ENCODE assay signal across 8 cellular contexts in the genomic region with DNA sequence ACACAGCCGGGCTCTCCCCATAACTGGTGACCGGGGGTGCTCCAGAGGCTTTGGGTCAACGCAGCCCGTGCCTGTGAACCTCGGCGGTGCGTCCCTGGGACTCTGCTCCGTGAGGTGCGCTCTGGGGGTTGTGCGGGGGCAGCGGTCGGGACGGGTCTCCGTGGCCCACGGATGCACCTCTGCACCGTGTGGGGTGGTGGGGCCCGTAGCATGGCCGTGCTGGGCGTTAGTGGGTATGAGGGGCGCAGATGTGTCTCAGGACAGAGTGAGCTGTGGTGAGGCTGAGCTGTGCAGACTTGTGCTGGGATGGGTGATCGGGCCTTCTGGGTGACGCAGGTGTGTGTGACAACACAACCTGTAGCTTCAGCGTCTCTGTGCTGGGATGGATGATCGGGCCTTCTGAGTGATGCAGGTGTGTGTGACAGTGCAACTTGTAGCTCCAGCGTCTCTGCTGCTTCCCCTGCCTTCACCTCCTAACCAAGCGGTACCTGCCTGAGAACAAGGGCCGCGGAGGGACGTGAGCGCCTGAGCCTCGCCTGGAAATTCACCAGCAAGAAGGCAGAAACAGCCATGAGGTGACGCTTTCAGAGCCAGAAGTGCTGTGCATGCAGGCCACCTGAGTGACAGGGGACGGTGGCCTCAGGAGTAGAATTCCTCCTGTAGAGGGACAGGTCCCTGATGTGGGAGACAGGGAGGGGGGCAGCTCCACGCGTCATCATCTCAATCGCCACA. TPM values are rescaled to one million over a fixed set of nuclear protein-coding genes. Genes with fewer than 3 reads are reported as not detected.
A peak's percentile ranks its signal among the peaks of the same experiment; 100 is the strongest.
DNase-seq lines count a peak whose midpoint lies in the region; TF ChIP-seq lines count a peak whose summit lies in the region.

No MANE protein-coding gene starts in this region.

- peak overlapping the region; percentile 95 for H3K27ac Mint-ChIP-seq in activated CD4-positive, alpha-beta T cell treated with anti-CD3 and anti-CD28 coated beads, Interleukin-2, amount 10 ng/mL, durations not matched to agents 7 days and 5 days

- H3K4me3 Mint-ChIP-seq in activated CD4-positive, alpha-beta T cell treated with anti-CD3 and anti-CD28 coated beads, Interleukin-2, amount 10 ng/mL, durations not matched to agents 7 days and 5 days, result peak overlapping the region; percentile 86

- peaks cover 17% of the 10 kb centered on the region for H3K4me1 Mint-ChIP-seq in activated CD4-positive, alpha-beta T cell treated with anti-CD3 and anti-CD28 coated beads, Interleukin-2, amount 10 ng/mL, durations not matched to agents 7 days and 5 days

- H3F3A ChIP-seq in neural cell (ENCODE audit: insufficient read depth, low read length, poor library complexity, severe bottlenecking), result no peaks in the 10 kb centered on the region

- H3K4me1 ChIP-seq in Peyer's patch, result no peaks in the 10 kb centered on the region

- no peaks in the 10 kb centered on the region for H3K9me2 ChIP-seq in neural cell (ENCODE audit: insufficient read depth, low read length)

- TF ChIP-seq CTCF in Peyer's patch (IDR thresholded peaks at IDR 0.05), result no peak
- TF ChIP-seq CTCF in epithelial cell of esophagus (IDR thresholded peaks at IDR 0.05; ENCODE audit: insufficient read depth, low read depth, low read length, missing control alignments), result no peak
- TF ChIP-seq CTCF in neural cell (IDR thresholded peaks at IDR 0.05; ENCODE audit: poor library complexity, severe bottlenecking), result no peak
- TF ChIP-seq CTCF in GM20000 (IDR thresholded peaks at IDR 0.05; ENCODE audit: extremely low read depth, missing control alignments), result no peak

- H2AFZ ChIP-seq in neural cell (ENCODE audit: low read depth, low read length), result peak overlapping the region; percentile 56

- no peak for TF ChIP-seq EP300 in neural cell (conservative IDR thresholded peaks at IDR 0.05; ENCODE audit: poor library complexity, severe bottlenecking)

- CTCF ChIA-PET in activated CD4-positive, alpha-beta T cell treated with anti-CD3 and anti-CD28 coated beads, Interleukin-2, amount 10 ng/mL, durations not matched to agents 7 days and 5 days (lab: Charles Lee), result no interaction called here

- H3K4me3 ChIP-seq in Peyer's patch (peak overlapping the region; percentile 63 to 76 (median 72)), epithelial cell of esophagus (ENCODE audit: low read length) (peak overlapping the region; percentile 71), neural cell (ENCODE audit: low read length) (peak overlapping the region; percentile 78)

- DNase-seq in activated CD4-positive, alpha-beta T cell treated with anti-CD3 and anti-CD28 coated beads, Interleukin-2, amount 10 ng/mL, durations not matched to agents 7 days and 5 days, result no peak
- DNase-seq in activated CD4-positive, alpha-beta T cell treated with anti-CD3 and anti-CD28 coated beads, Interleukin-2, amount 50 U/mL, for 1 hour, result no peak
- DNase-seq in Peyer's patch (no peak), epithelial cell of esophagus (ENCODE audit: low read depth) (no peak), NCI-H1930 (lab: John Stamatoyannopoulos, UW) (no peak), GM20000 (ENCODE audit: low spot score) (no peak)
- no peak for DNase-seq in activated CD4-positive, CD25-positive, alpha-beta regulatory T cell treated with anti-CD3 and anti-CD28 coated beads, Interleukin-2, amount 50 U/mL, for 72 hours

- no peaks in the 10 kb centered on the region for H3K9me3 ChIP-seq in Peyer's patch
- H3K9me3 ChIP-seq in neural cell (ENCODE audit: low read length), result no peaks in the 10 kb centered on the region

- no peaks in the 10 kb centered on the region for H3K79me2 ChIP-seq in neural cell (replicated peaks; ENCODE audit: insufficient read depth, low read length)

- peaks cover 0 to 6% (median 0%) of the 10 kb centered on the region in 3 donors for H3K36me3 ChIP-seq in Peyer's patch
- H3K36me3 ChIP-seq in neural cell (ENCODE audit: insufficient read depth, low read length), result no peaks in the 10 kb centered on the region

- POLR2A ChIA-PET in activated CD4-positive, alpha-beta T cell treated with anti-CD3 and anti-CD28 coated beads, Interleukin-2, amount 10 ng/mL, durations not matched to agents 7 days and 5 days (lab: Charles Lee), result no interaction called here

- H3K27me3 ChIP-seq in Peyer's patch (no peaks in the 10 kb centered on the region), neural cell (ENCODE audit: insufficient read depth, low read depth, low read length) (no peaks in the 10 kb centered on the region)

- TF ChIP-seq RAD21 in neural cell (conservative IDR thresholded peaks at IDR 0.05), result no peak

- no peak for TF ChIP-seq POLR2A in Peyer's patch (IDR thresholded peaks at IDR 0.05)

- H3K9ac ChIP-seq in neural cell (ENCODE audit: low read length), result peak overlapping the region; percentile 81

- no peaks in the 10 kb centered on the region for H3K27me3 Mint-ChIP-seq in activated CD4-positive, alpha-beta T cell treated with anti-CD3 and anti-CD28 coated beads, Interleukin-2, amount 10 ng/mL, durations not matched to agents 7 days and 5 days

- peak overlapping the region; percentile 55 for H3K4me2 ChIP-seq in neural cell (ENCODE audit: low read length)

- peak overlapping the region; percentile 80 to 86 (median 82) for H3K27ac ChIP-seq in Peyer's patch
- peak overlapping the region; percentile 78 for H3K27ac ChIP-seq in neural cell (ENCODE audit: low read length)

- peaks cover 36% of the 10 kb centered on the region for H3K36me3 Mint-ChIP-seq in activated CD4-positive, alpha-beta T cell treated with anti-CD3 and anti-CD28 coated beads, Interleukin-2, amount 10 ng/mL, durations not matched to agents 7 days and 5 days (ENCODE audit: low read depth)

- peaks cover 5% of the 10 kb centered on the region for H3K9me3 Mint-ChIP-seq in activated CD4-positive, alpha-beta T cell treated with anti-CD3 and anti-CD28 coated beads, Interleukin-2, amount 10 ng/mL, durations not matched to agents 7 days and 5 days

- no peaks in the 10 kb centered on the region for H4K20me1 ChIP-seq in neural cell (ENCODE audit: insufficient read depth)

TF ChIP-seq in neural cell, 6 proteins besides CTCF, POLR2A, EP300 and RAD21:
- TF ChIP-seq TAF1 (IDR thresholded peaks at IDR 0.05; ENCODE audit: low read depth) (no peak), REST (IDR thresholded peaks at IDR 0.05; ENCODE audit: borderline replicate concordance) (no peak), POLR2AphosphoS5 (IDR thresholded peaks at IDR 0.05) (no peak), SMC3 (conservative IDR thresholded peaks at IDR 0.05; ENCODE audit: poor library complexity) (no peak), EZH2 (IDR thresholded peaks at IDR 0.05; ENCODE audit: borderline replicate concordance, insufficient read depth, low read length, poor library complexity, severe bottlenecking) (no peak)

RNA-seq across cellular contexts. Expression of gene ZNF331, which starts 0.6 kb away (rescaled TPM):
- 10 to 100 TPM; 19.5 to 20.2 TPM for total RNA-seq in activated CD4-positive, alpha-beta T cell treated with anti-CD3 and anti-CD28 coated beads, Interleukin-2, amount 10 ng/mL, durations not matched to agents 7 days and 5 days
- 10 to 100 TPM in 3 of 4 donors, 1 to 10 TPM in 1; 6.8 to 35.5 (median 11.9) TPM for total RNA-seq in Peyer's patch
- 10.7 and 13.3 TPM in 2 replicates for polyA plus RNA-seq in neural cell
- 20.2 and 23.4 TPM in 2 replicates for polyA minus RNA-seq in neural cell
